Comparison of ENCODE assay signal across 11 cellular contexts in the genomic region with DNA sequence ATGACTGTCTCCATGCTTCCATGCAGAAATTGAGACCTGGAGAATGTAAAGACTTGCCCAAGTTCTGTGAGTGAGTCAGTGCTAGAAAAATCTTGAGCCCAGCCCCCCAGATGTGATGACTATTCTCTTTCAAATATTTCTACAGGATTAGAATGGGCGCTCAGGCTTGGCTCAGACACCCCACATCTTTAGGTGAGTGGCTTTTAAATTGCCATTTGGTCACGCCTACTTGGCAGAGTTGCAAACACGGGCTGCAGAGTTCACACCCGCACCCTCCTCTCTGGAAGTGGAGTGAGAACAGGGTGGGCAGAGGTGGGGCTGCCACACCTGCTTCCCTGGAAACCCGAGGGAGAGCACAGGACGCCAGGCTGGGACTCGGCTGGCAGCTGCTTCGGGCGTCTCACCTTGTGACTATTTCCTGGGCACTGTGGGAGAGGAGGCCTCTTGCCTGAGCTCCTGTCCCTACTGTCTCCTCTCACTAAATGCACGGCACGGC. TPM values are rescaled to one million over a fixed set of nuclear protein-coding genes. Genes with fewer than 3 reads are reported as not detected.
DNase-seq lines count a peak whose midpoint lies in the region; ATAC-seq and TF ChIP-seq lines count a peak whose summit lies in the region.
"Had no signal": no experiment of that assay in that cellular context is flagged by ENCODE, and none has a peak within 500 bp of the region (broad histone marks: within the 10 kb centered on the region; RNA-seq: fewer than 3 reads in every experiment).

No MANE protein-coding gene starts in this region.

- TF ChIP-seq POLR2A in uterus (IDR thresholded peaks at IDR 0.05), result no peak

- no peak for TF ChIP-seq CTCF in AG09319 (IDR thresholded peaks at IDR 0.05; ENCODE audit: low read depth, low read length)
- TF ChIP-seq CTCF in uterus (IDR thresholded peaks at IDR 0.05), result no peak

- H3K27me3 ChIP-seq in HUES48 (ENCODE audit: control insufficient read depth, insufficient read depth, low read length) (no peaks in the 10 kb centered on the region), uterus (no peaks in the 10 kb centered on the region)
- no peaks in the 10 kb centered on the region for H3K27me3 ChIP-seq in effector memory CD4-positive, alpha-beta T cell (replicated peaks; ENCODE audit: control insufficient read depth, insufficient read depth, low read length, poor library complexity, severe bottlenecking)

- H3K9me3 Mint-ChIP-seq in immature natural killer cell, result peaks cover 0 to 2% (median 0%) of the 10 kb centered on the region in 6 donors

- no peak for ATAC-seq in GM19035 (IDR thresholded peaks at IDR 0.05; ENCODE audit: unreplicated experiment)
- ATAC-seq: CD8-positive, alpha-beta T cell; stimulated activated naive B cell treated with anti-CD40 and anti-IgM and Interleukin-4, amounts not matched to agents 10 μg/mL and 1 μg/mL and 100 μg/mL, for 72 hours had no signal

- intact Hi-C loops in uterus (cut with DNase I; ENCODE audit: low total_unique reads), result no loop called here

- no peaks in the 10 kb centered on the region for H3K9me3 ChIP-seq in HUES48 (ENCODE audit: control insufficient read depth, insufficient read depth, low read length)
- no peaks in the 10 kb centered on the region for H3K9me3 ChIP-seq in effector memory CD4-positive, alpha-beta T cell (ENCODE audit: control insufficient read depth, low read length)
- peaks cover 0 to 5% of the 10 kb centered on the region in 2 donors for H3K9me3 ChIP-seq in uterus

- no peak overlapping the region for H3K4me3 ChIP-seq in HUES48 (ENCODE audit: low read depth, low read length)
- H3K4me3 ChIP-seq in effector memory CD4-positive, alpha-beta T cell (ENCODE audit: insufficient read depth, low read depth, low read length, poor library complexity, severe bottlenecking), result no peak overlapping the region
- H3K4me3 ChIP-seq in uterus, result no peak overlapping the region

- H3K27me3 Mint-ChIP-seq in immature natural killer cell (ENCODE audit: low read depth in 3 of 3), result peaks cover 0 to 10% (median 1%) of the 10 kb centered on the region in 3 donors

- H3K4me3 Mint-ChIP-seq in immature natural killer cell, result no peak overlapping the region
- H3K4me3 Mint-ChIP-seq: CD8-positive, alpha-beta T cell; stimulated activated naive B cell treated with anti-CD40 and anti-IgM and Interleukin-4, amounts not matched to agents 10 μg/mL and 1 μg/mL and 100 μg/mL, for 72 hours had no signal

- peaks cover 16% of the 10 kb centered on the region for H3K4me1 ChIP-seq in HUES48 (ENCODE audit: control insufficient read depth, insufficient read depth, low read length)
- H3K4me1 ChIP-seq in effector memory CD4-positive, alpha-beta T cell (ENCODE audit: control insufficient read depth, insufficient read depth, low read length, poor library complexity, severe bottlenecking), result no peaks in the 10 kb centered on the region
- no peaks in the 10 kb centered on the region for H3K4me1 ChIP-seq in uterus

- no peaks in the 10 kb centered on the region for H3K4me1 Mint-ChIP-seq in immature natural killer cell

- H3K36me3 Mint-ChIP-seq in immature natural killer cell, result peaks cover 8 to 15% (median 9%) of the 10 kb centered on the region in 3 donors
- H3K36me3 Mint-ChIP-seq: CD8-positive, alpha-beta T cell had no signal

- no peak overlapping the region for H3K9ac ChIP-seq in HUES48 (ENCODE audit: low read depth, low read length)

- no peak overlapping the region for H3K27ac Mint-ChIP-seq in immature natural killer cell
- H3K27ac Mint-ChIP-seq: CD8-positive, alpha-beta T cell; stimulated activated naive B cell treated with anti-CD40 and anti-IgM and Interleukin-4, amounts not matched to agents 10 μg/mL and 1 μg/mL and 100 μg/mL, for 72 hours had no signal

- DNase-seq in AG09319 (ENCODE audit: extremely low read depth, low read depth) (peak; percentile 24), SW480 (ENCODE audit: low spot score) (peak; percentile 87), islet precursor cell (peak; percentile 76), immature natural killer cell (no peak), uterus (no peak)
- no peak for DNase-seq in effector memory CD4-positive, alpha-beta T cell
- DNase-seq: CD8-positive, alpha-beta T cell; MM.1S; stimulated activated naive B cell treated with anti-CD40 and anti-IgM and Interleukin-4, amounts not matched to agents 10 μg/mL and 1 μg/mL and 100 μg/mL, for 72 hours had no signal

- H3K36me3 ChIP-seq in HUES48 (ENCODE audit: control insufficient read depth, insufficient read depth, low read length) (no peaks in the 10 kb centered on the region), uterus (no peaks in the 10 kb centered on the region)
- H3K36me3 ChIP-seq in effector memory CD4-positive, alpha-beta T cell (ENCODE audit: control insufficient read depth, insufficient read depth, low read length), result no peaks in the 10 kb centered on the region

- peak overlapping the region; percentile 46 for H3K27ac ChIP-seq in HUES48 (ENCODE audit: low read depth, low read length)
- no peak overlapping the region for H3K27ac ChIP-seq in effector memory CD4-positive, alpha-beta T cell (ENCODE audit: insufficient read depth, low read length, poor library complexity, severe bottlenecking)
- H3K27ac ChIP-seq in uterus, result no peak overlapping the region

RNA-seq across cellular contexts. Expression of gene ROPN1L, which starts 37.6 kb away (rescaled TPM):
- 1 to 10 TPM; 4.3 to 9.1 (median 5.8) TPM for polyA plus RNA-seq in immature natural killer cell
- total RNA-seq in uterus, result 1 to 10 TPM in 1 of 4 donors, not detected in 3; 6.3 TPM
- total RNA-seq: CD8-positive, alpha-beta T cell had no signal

Comparison
In these comparisons a context has a peak if more than half of its experiments do, and no peak if none do; other contexts are left out.
1. DNase-seq: peak in AG09319 (single experiment), SW480 (single experiment) and islet precursor cell (single experiment); none in immature natural killer cell (0 of 3), effector memory CD4-positive, alpha-beta T cell (0 of 3) and uterus (0 of 2).